ENCODE assay signal across 8 cellular contexts in the genomic region with DNA sequence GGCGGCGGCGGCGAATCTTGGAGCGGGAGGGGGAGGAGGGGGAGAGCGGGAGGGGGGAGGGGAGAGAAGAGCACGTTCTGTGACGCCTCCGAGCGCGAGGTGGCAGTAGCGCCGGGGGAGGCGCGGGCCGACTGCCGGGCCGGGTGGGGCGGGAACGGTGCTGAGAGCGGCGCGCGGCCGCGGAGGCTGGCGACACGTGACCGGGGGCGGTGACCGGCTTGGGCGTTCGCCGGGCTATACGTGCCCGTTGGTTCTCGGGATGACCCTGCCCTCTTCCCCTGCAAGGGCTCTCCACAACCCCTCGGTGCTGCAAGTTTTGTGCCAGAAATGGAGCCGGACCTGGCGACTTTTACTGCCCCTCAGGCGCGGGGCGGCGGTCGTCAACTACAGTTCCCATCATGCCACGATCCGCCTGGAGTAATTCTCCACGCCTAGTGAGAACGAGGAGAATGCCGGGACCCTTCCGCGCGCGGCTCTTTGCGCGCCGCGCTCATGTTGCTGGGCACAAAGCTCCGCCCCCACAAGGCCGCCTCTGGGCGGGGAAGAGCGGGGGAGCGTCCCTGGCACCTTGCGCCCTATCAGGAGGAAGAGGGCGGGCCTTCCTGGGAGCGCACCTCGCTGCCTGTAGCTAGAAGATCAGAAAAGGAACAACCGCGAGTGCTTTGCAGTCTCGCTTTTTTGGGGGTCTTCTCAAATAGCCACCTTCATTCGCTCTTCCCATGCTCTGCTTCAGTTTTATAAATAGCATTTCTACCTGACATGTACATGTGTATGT.
A peak's percentile ranks its signal among the peaks of the same experiment; 100 is the strongest.
DNase-seq lines count a peak whose midpoint lies in the region; ATAC-seq lines count a peak whose summit lies in the region.

A gene with protein sequence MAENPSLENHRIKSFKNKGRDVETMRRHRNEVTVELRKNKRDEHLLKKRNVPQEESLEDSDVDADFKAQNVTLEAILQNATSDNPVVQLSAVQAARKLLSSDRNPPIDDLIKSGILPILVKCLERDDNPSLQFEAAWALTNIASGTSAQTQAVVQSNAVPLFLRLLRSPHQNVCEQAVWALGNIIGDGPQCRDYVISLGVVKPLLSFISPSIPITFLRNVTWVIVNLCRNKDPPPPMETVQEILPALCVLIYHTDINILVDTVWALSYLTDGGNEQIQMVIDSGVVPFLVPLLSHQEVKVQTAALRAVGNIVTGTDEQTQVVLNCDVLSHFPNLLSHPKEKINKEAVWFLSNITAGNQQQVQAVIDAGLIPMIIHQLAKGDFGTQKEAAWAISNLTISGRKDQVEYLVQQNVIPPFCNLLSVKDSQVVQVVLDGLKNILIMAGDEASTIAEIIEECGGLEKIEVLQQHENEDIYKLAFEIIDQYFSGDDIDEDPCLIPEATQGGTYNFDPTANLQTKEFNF (minus strand): TSS at position 133 of the 775 bp plus-strand sequence. CDS start 176 bp downstream, outside the sequence.

- peak; percentile 88 for ATAC-seq in GM19043 (IDR thresholded peaks at IDR 0.05; ENCODE audit: low read depth, unreplicated experiment)
- ATAC-seq in HG03378 (IDR thresholded peaks at IDR 0.05; ENCODE audit: unreplicated experiment) = peak; percentile 76
- ATAC-seq in activated CD4-positive, CD25-positive, alpha-beta regulatory T cell treated with anti-CD3 and anti-CD28 coated beads, Interleukin-2, amount 50 U/mL, for 24 hours = peak; percentile 92 to 93

- peak; percentile 97 for DNase-seq in Ammon's horn (ENCODE audit: low spot score)
- peak; percentile 88 for DNase-seq in NCI-H446 treated with DMSO at 0.1 percent for 48 hours (lab: John Stamatoyannopoulos, UW)
- peak; percentile 98 for DNase-seq in cerebellar cortex (ENCODE audit: low spot score)
- DNase-seq in islet precursor cell = peak; percentile 97
- peak; percentile 84 to 94 (median 89) for DNase-seq in stimulated activated CD4-positive, alpha-beta T cell treated with anti-CD3 and anti-CD28 coated beads, Interleukin-12 subunit alpha, Interleukin-12 subunit beta, amount 100 ng/mL, for 48 hours (ENCODE audit: low read depth in 2 of 3, low spot score in 1 of 3)

Comparison
In these comparisons a context has a peak if more than half of its experiments do, and no peak if none do; other contexts are left out.
1. Peak in every context shown above with its lines: DNase-seq and ATAC-seq.